8 cellular contexts compared by ENCODE assay signal in the genomic region with DNA sequence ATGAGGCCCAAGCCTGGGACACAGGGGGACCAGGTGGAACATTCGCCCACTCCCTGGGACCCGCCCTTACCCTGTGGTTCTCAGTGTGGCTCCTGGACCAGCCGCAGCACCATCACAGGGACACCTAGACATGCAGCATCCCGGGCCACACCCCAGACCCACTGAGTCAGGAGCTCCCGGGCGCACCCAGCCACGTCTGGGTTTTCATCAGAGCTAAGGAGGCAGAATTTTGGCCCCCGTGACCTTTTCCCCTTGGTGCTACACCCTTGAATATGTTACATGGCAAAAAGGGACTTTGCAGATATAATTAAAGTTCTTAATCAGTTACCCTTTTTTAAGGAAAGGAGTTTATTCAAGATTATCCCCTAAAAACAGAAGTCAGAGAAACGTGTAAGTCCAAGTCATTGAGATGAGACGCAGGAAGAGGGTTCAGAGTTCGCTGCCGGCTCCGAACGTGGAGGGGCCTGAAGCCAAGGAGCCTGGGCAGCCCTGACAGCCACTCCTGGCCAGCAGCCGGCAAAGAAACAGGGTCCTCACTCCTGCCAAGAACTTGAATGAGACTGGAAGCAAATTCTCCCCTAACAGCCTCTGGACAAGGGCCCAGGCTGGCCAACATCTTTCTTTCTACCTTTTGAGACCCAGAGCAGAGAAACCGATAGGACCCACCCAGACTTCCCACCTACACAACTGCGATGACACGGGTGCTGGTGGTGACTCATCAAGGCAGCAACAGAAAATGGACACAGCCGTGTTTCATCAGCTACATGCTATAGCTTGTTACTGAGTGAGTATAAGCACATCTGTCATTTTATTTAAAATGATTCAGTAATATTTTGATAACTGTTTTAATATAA. TPM values are rescaled to one million over a fixed set of nuclear protein-coding genes. Genes with fewer than 3 reads are reported as not detected.
A peak's percentile ranks its signal among the peaks of the same experiment; 100 is the strongest.
DNase-seq lines count a peak whose midpoint lies in the region; ATAC-seq and TF ChIP-seq lines count a peak whose summit lies in the region.

No MANE protein-coding gene starts in this region.

- peak in 2 of 10 experiments; percentile 21 to 36 for DNase-seq in CD4-positive, alpha-beta T cell
- DNase-seq in activated T-cell treated with anti-CD3 and anti-CD28 coated beads, Interleukin-2, amount 50 U/mL, for 1 hour, result peak; percentile 29
- no peak for DNase-seq in glutamatergic neuron
- DNase-seq in stimulated activated CD4-positive, alpha-beta T cell treated with anti-CD3 and anti-CD28 coated beads, Interleukin-2, amount 100 ng/mL, for 24 hours, result peak; percentile 61 to 63
- DNase-seq in central memory CD4-positive, alpha-beta T cell, result no peak
- DNase-seq in KG1 (lab: John Stamatoyannopoulos, UW), result no peak

- H3K9me3 ChIP-seq in CD4-positive, alpha-beta T cell (ENCODE audit: control insufficient read depth, low read length), result no peaks in the 10 kb centered on the region

- peak overlapping the region; percentile 93 for H3K4me3 Mint-ChIP-seq in CD4-positive, alpha-beta T cell
- peak overlapping the region; percentile 82 for H3K4me3 Mint-ChIP-seq in glutamatergic neuron (ENCODE audit: unreplicated experiment)

- ATAC-seq in CD4-positive, alpha-beta T cell (ENCODE audit: poor library complexity), result peak; percentile 27
- peak; percentile 4 for ATAC-seq in HG03439 (IDR thresholded peaks at IDR 0.05; ENCODE audit: unreplicated experiment)
- no peak for ATAC-seq in GM21381 (IDR thresholded peaks at IDR 0.05; ENCODE audit: unreplicated experiment)

- no peaks in the 10 kb centered on the region for H3K9me3 Mint-ChIP-seq in CD4-positive, alpha-beta T cell
- H3K9me3 Mint-ChIP-seq in glutamatergic neuron (ENCODE audit: unreplicated experiment), result peaks cover 2% of the 10 kb centered on the region

- no peaks in the 10 kb centered on the region for H3K27me3 Mint-ChIP-seq in CD4-positive, alpha-beta T cell
- H3K27me3 Mint-ChIP-seq in glutamatergic neuron (ENCODE audit: unreplicated experiment), result peaks cover 4% of the 10 kb centered on the region

- H3K27me3 ChIP-seq in CD4-positive, alpha-beta T cell (ENCODE audit: control insufficient read depth, insufficient read depth, low read length), result no peaks in the 10 kb centered on the region

- CTCF ChIA-PET in CD4-positive, alpha-beta T cell (lab: Charles Lee), result interaction anchor here (0.7 to 3.3 kb wide), 8 partner anchors 21 to 490 kb away, joined by 3 to 18 read pairs (median 6); a partner anchor contains a TSS

- H3K27ac ChIP-seq in CD4-positive, alpha-beta T cell (ENCODE audit: low read depth, low read length), result peak overlapping the region; percentile 4

- POLR2A ChIA-PET in CD4-positive, alpha-beta T cell (lab: Charles Lee), result interaction anchor here (0.7 to 2.1 kb wide), 4 partner anchors 64 to 462 kb away, joined by 3 to 7 read pairs (median 4); a partner anchor contains a TSS

- H3K36me3 Mint-ChIP-seq in CD4-positive, alpha-beta T cell (ENCODE audit: low read depth), result no peaks in the 10 kb centered on the region
- H3K36me3 Mint-ChIP-seq in glutamatergic neuron (ENCODE audit: unreplicated experiment), result no peaks in the 10 kb centered on the region

- no peak for TF ChIP-seq CTCF in CD4-positive, alpha-beta T cell (IDR thresholded peaks at IDR 0.05)
- no peak for TF ChIP-seq CTCF in glutamatergic neuron (IDR thresholded peaks at IDR 0.05; ENCODE audit: partially characterized antibody, unreplicated experiment)

- H3K4me1 Mint-ChIP-seq in CD4-positive, alpha-beta T cell (ENCODE audit: low read depth), result peaks cover 32% of the 10 kb centered on the region
- H3K4me1 Mint-ChIP-seq in glutamatergic neuron (ENCODE audit: low read depth, unreplicated experiment), result peaks cover 1% of the 10 kb centered on the region

- H3K27ac Mint-ChIP-seq in CD4-positive, alpha-beta T cell, result peak overlapping the region; percentile 83
- H3K27ac Mint-ChIP-seq in glutamatergic neuron (ENCODE audit: unreplicated experiment), result no peak overlapping the region

- intact Hi-C loops in CD4-positive, alpha-beta T cell (cut with DNase I, micrococcal nuclease), result loop anchor here (1.0 to 10.0 kb wide), 9 partner anchors 111 to 781 kb away; a partner anchor contains a TSS

RNA-seq across cellular contexts. Expression of a gene that starts 25.3 kb away (rescaled TPM):
- under 1 TPM; 0.27 to 0.42 TPM for total RNA-seq in CD4-positive, alpha-beta T cell
- total RNA-seq in glutamatergic neuron (ENCODE audit: unreplicated experiment), result 0.69 TPM

Comparison
In these comparisons a context has a peak if more than half of its experiments do, and no peak if none do; other contexts are left out.
1. DNase-seq: peak in activated T-cell treated with anti-CD3 and anti-CD28 coated beads, Interleukin-2, amount 50 U/mL, for 1 hour (single experiment) and stimulated activated CD4-positive, alpha-beta T cell treated with anti-CD3 and anti-CD28 coated beads, Interleukin-2, amount 100 ng/mL, for 24 hours (2 of 2); none in glutamatergic neuron (single experiment), central memory CD4-positive, alpha-beta T cell (single experiment) and KG1 (single experiment).